ENCODE assay signal across 27 cellular contexts in the genomic region with DNA sequence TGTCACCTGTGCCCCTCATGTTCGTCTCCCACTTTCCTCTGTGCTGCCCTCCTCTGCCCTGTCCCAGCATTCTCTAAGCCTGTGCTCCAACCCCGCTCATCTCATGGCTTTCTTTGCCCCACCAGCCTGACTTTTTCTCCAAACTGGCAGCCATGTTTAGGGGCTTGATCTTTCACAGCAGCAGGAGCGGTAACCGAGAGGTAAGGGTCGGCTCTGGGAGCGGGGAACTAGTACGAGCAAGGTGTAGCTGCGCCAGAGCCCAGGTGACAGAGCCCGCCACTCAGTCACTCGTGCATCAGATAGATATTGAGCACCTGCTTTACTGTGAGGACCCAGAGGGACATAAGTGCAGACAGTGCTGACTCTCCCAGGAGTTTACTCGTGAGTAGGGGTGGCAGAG. TPM values are rescaled to one million over a fixed set of nuclear protein-coding genes. Genes with fewer than 3 reads are reported as not detected.
DNase-seq lines count a peak whose midpoint lies in the region; ATAC-seq and TF ChIP-seq lines count a peak whose summit lies in the region.
"Had no signal": no experiment of that assay in that cellular context is flagged by ENCODE, and none has a peak within 500 bp of the region (broad histone marks: within the 10 kb centered on the region; RNA-seq: fewer than 3 reads in every experiment).

No MANE protein-coding gene starts in this region.

- H3K9me3 ChIP-seq in right lobe of liver = no peaks in the 10 kb centered on the region
- H3K9me3 ChIP-seq: left lung, thyroid gland had no signal

- no peaks in the 10 kb centered on the region for H3K4me1 ChIP-seq in GM23338 (ENCODE audit: insufficient read depth)
- peaks cover 0 to 18% (median 0%) of the 10 kb centered on the region in 4 donors for H3K4me1 ChIP-seq in right lobe of liver
- H3K4me1 ChIP-seq: thyroid gland had no signal

- POLR2A ChIA-PET in WTC11 (lab: Charles Lee) = no interaction called here

- intact Hi-C loops in right lobe of liver (cut with DNase I) = loop anchor here in 1 of 2 donors (10.0 kb wide), 1 partner anchor 272 kb away; no protein-coding TSS in a partner anchor

- H3K27ac Mint-ChIP-seq in GM23338 (peak overlapping the region; percentile 43; the same call in 1 of the 2 replicates), WTC11 (peak overlapping the region; percentile 59), progenitor cell of endocrine pancreas (no peak overlapping the region)
- peak overlapping the region; percentile 14 for H3K27ac Mint-ChIP-seq in stimulated activated effector memory CD8-positive, alpha-beta T cell treated with anti-CD3 and anti-CD28 coated beads, Interleukin-12 subunit alpha, Interleukin-12 subunit beta, amount 100 ng/mL, for 72 hours
- no peak overlapping the region for H3K27ac Mint-ChIP-seq in stimulated activated naive CD8-positive, alpha-beta T cell treated with anti-CD3 and anti-CD28 coated beads, Interleukin-15, amount 100 ng/mL, for 72 hours
- H3K27ac Mint-ChIP-seq: activated T-helper 2 cell treated with anti-CD3 and anti-CD28 coated beads, Interferon-gamma antibody, Interleukin-2, Interleukin-4, amounts not matched to agents 10 μg/mL and 5 μg/mL and 100 μg/mL, durations not matched to agents 14 hours and 24 hours and 36 hours had no signal

- H3K36me3 Mint-ChIP-seq in GM23338 (ENCODE audit: low read depth) = peaks cover 12% of the 10 kb centered on the region
- H3K36me3 Mint-ChIP-seq in WTC11 = peaks cover 15% of the 10 kb centered on the region
- peaks cover 97% of the 10 kb centered on the region for H3K36me3 Mint-ChIP-seq in stimulated activated effector memory CD8-positive, alpha-beta T cell treated with anti-CD3 and anti-CD28 coated beads, Interleukin-12 subunit alpha, Interleukin-12 subunit beta, amount 100 ng/mL, for 72 hours
- H3K36me3 Mint-ChIP-seq in progenitor cell of endocrine pancreas (ENCODE audit: insufficient read depth) = peaks cover 23% of the 10 kb centered on the region

- H3K4me3 Mint-ChIP-seq in GM23338 = no peak overlapping the region
- H3K4me3 Mint-ChIP-seq in WTC11 = no peak overlapping the region
- no peak overlapping the region for H3K4me3 Mint-ChIP-seq in stimulated activated effector memory CD8-positive, alpha-beta T cell treated with anti-CD3 and anti-CD28 coated beads, Interleukin-12 subunit alpha, Interleukin-12 subunit beta, amount 100 ng/mL, for 72 hours
- H3K4me3 Mint-ChIP-seq in progenitor cell of endocrine pancreas (ENCODE audit: low read depth) = no peak overlapping the region
- H3K4me3 Mint-ChIP-seq in stimulated activated naive CD8-positive, alpha-beta T cell treated with anti-CD3 and anti-CD28 coated beads, Interleukin-15, amount 100 ng/mL, for 72 hours = no peak overlapping the region
- H3K4me3 Mint-ChIP-seq: activated B cell treated with CpG ODN at 0.5 μM for 24 hours; brain; CD4-positive, alpha-beta memory T cell; immature natural killer cell; neural crest cell had no signal

- ATAC-seq in GM23338 (no peak), WTC11 (no peak), right lobe of liver (no peak), GM19467 (IDR thresholded peaks at IDR 0.05; ENCODE audit: unreplicated experiment) (no peak)
- ATAC-seq in stimulated activated effector memory CD8-positive, alpha-beta T cell treated with anti-CD3 and anti-CD28 coated beads, Interleukin-12 subunit alpha, Interleukin-12 subunit beta, amount 100 ng/mL, for 72 hours = no peak
- ATAC-seq in stimulated activated naive CD8-positive, alpha-beta T cell treated with anti-CD3 and anti-CD28 coated beads, Interleukin-15, amount 100 ng/mL, for 72 hours = no peak

- no peak overlapping the region for H3K4me2 ChIP-seq in GM23338
- H3K4me2 ChIP-seq: hepatocyte had no signal

- H4K20me1 ChIP-seq in GM23338 (replicated peaks; ENCODE audit: insufficient read depth) = no peaks in the 10 kb centered on the region

- WGBS in right lobe of liver (ENCODE audit: insufficient coverage, low coverage, low lambda C conversion rate, missing lambda C conversion rate) = 80% methylated on average over 9 of the region's 11 CpGs

- no peaks in the 10 kb centered on the region for H3K36me3 ChIP-seq in GM23338 (ENCODE audit: insufficient read depth)
- H3K36me3 ChIP-seq in right lobe of liver = peaks cover 8 to 83% (median 54%) of the 10 kb centered on the region in 4 donors

- no peaks in the 10 kb centered on the region for H3K79me2 ChIP-seq in GM23338 (replicated peaks; ENCODE audit: insufficient read depth)
- H3K79me2 ChIP-seq: hepatocyte had no signal

- no peak for DNase-seq in GM23338 (ENCODE audit: low spot score)
- no peak for DNase-seq in WTC11 (ENCODE audit: low spot score)
- peak in 2 of 3 donors; percentile 43 to 55 for DNase-seq in right lobe of liver
- DNase-seq in stimulated activated effector memory CD8-positive, alpha-beta T cell treated with anti-CD3 and anti-CD28 coated beads, Interleukin-12 subunit alpha, Interleukin-12 subunit beta, amount 100 ng/mL, for 72 hours (ENCODE audit: low spot score in 2 of 2) = no peak
- no peak for DNase-seq in progenitor cell of endocrine pancreas (ENCODE audit: low spot score, unreplicated experiment)
- no peak for DNase-seq in stimulated activated naive CD8-positive, alpha-beta T cell treated with anti-CD3 and anti-CD28 coated beads, Interleukin-15, amount 100 ng/mL, for 72 hours
- DNase-seq: activated B cell treated with CpG ODN at 0.5 μM for 24 hours; activated CD4-positive, alpha-beta T cell treated with anti-CD3 and anti-CD28 coated beads, Interleukin-2, amount 50 U/mL, for 48 hours; CD4-positive, alpha-beta memory T cell; DMS 273 treated with DMSO at 0.1 percent for 48 hours; effector memory CD4-positive, alpha-beta T cell; erythroblast; immature natural killer cell; NCI-H1105 treated with DMSO at 0.1 percent for 48 hours; NCI-H2029 treated with DMSO at 0.1 percent for 48 hours; NCI-H345; NCI-H774; stimulated activated CD4-positive, alpha-beta T cell treated with anti-CD3 and anti-CD28 coated beads, Interleukin-4, amount 100 ng/mL, for 1 hour; stimulated activated naive CD4-positive, alpha-beta T cell treated with Interleukin-2 at 50 U/mL for 16 hours; T1000; thyroid gland had no signal

- TF ChIP-seq POLR2A in right lobe of liver (IDR thresholded peaks at IDR 0.05) = no peak

- peaks cover 6% of the 10 kb centered on the region for H3K4me1 Mint-ChIP-seq in GM23338
- H3K4me1 Mint-ChIP-seq in WTC11 = no peaks in the 10 kb centered on the region
- H3K4me1 Mint-ChIP-seq in stimulated activated effector memory CD8-positive, alpha-beta T cell treated with anti-CD3 and anti-CD28 coated beads, Interleukin-12 subunit alpha, Interleukin-12 subunit beta, amount 100 ng/mL, for 72 hours = peaks cover 5% of the 10 kb centered on the region
- no peaks in the 10 kb centered on the region for H3K4me1 Mint-ChIP-seq in progenitor cell of endocrine pancreas (ENCODE audit: low read depth)
- H3K4me1 Mint-ChIP-seq in stimulated activated naive CD8-positive, alpha-beta T cell treated with anti-CD3 and anti-CD28 coated beads, Interleukin-15, amount 100 ng/mL, for 72 hours = peaks cover 8% of the 10 kb centered on the region
- H3K4me1 Mint-ChIP-seq: brain; CD4-positive, alpha-beta memory T cell; immature natural killer cell; neural crest cell had no signal

- no peaks in the 10 kb centered on the region for H3K9me2 ChIP-seq in GM23338 (ENCODE audit: insufficient read depth)

- TF ChIP-seq CTCF in GM23338 (conservative IDR thresholded peaks at IDR 0.05; ENCODE audit: low read depth in 2 of 2) = no peak
- no peak for TF ChIP-seq CTCF in WTC11 (IDR thresholded peaks at IDR 0.05)
- TF ChIP-seq CTCF in right lobe of liver (IDR thresholded peaks at IDR 0.05) = no peak
- no peak for TF ChIP-seq CTCF in progenitor cell of endocrine pancreas (IDR thresholded peaks at IDR 0.05; ENCODE audit: unreplicated experiment)

- CTCF ChIA-PET in WTC11 (lab: Charles Lee) = interaction anchor here (0.7 to 3.8 kb wide), 3 partner anchors 16 to 36 kb away, joined by 3 to 24 read pairs (median 6); a partner anchor contains a TSS

- H3K27me3 ChIP-seq in GM23338 (ENCODE audit: insufficient read depth) = no peaks in the 10 kb centered on the region
- no peaks in the 10 kb centered on the region for H3K27me3 ChIP-seq in right lobe of liver
- H3K27me3 ChIP-seq: hepatocyte, left lung, thyroid gland had no signal

- no peak overlapping the region for H2AFZ ChIP-seq in GM23338
- H2AFZ ChIP-seq: hepatocyte had no signal

- H3F3A ChIP-seq in GM23338 (replicated peaks; ENCODE audit: low read depth) = no peaks in the 10 kb centered on the region

- H3K9me3 Mint-ChIP-seq in GM23338 (no peaks in the 10 kb centered on the region), WTC11 (no peaks in the 10 kb centered on the region), progenitor cell of endocrine pancreas (ENCODE audit: low read depth) (no peaks in the 10 kb centered on the region)
- H3K9me3 Mint-ChIP-seq in stimulated activated effector memory CD8-positive, alpha-beta T cell treated with anti-CD3 and anti-CD28 coated beads, Interleukin-12 subunit alpha, Interleukin-12 subunit beta, amount 100 ng/mL, for 72 hours = no peaks in the 10 kb centered on the region
- no peaks in the 10 kb centered on the region for H3K9me3 Mint-ChIP-seq in stimulated activated naive CD8-positive, alpha-beta T cell treated with anti-CD3 and anti-CD28 coated beads, Interleukin-15, amount 100 ng/mL, for 72 hours
- H3K9me3 Mint-ChIP-seq: activated B cell treated with CpG ODN at 0.5 μM for 24 hours; activated T-helper 2 cell treated with anti-CD3 and anti-CD28 coated beads, Interferon-gamma antibody, Interleukin-2, Interleukin-4, amounts not matched to agents 10 μg/mL and 5 μg/mL and 100 μg/mL, durations not matched to agents 14 hours and 24 hours and 36 hours; brain; CD4-positive, alpha-beta memory T cell; immature natural killer cell; neural crest cell had no signal

- H3K27ac ChIP-seq in GM23338 (ENCODE audit: low read depth) (no peak overlapping the region), right lobe of liver (peak overlapping the region in 2 of 3 donors; percentile 16 to 73)
- H3K27ac ChIP-seq: hepatocyte, thyroid gland had no signal

- no peak overlapping the region for H3K4me3 ChIP-seq in GM23338
- no peak overlapping the region for H3K4me3 ChIP-seq in right lobe of liver
- H3K4me3 ChIP-seq: hepatocyte, thyroid gland had no signal

- H3K27me3 Mint-ChIP-seq in GM23338 (ENCODE audit: insufficient read depth, low read depth, poor library complexity) (peaks cover 10% of the 10 kb centered on the region), WTC11 (ENCODE audit: low read depth) (no peaks in the 10 kb centered on the region; the same call in 1 of the 2 replicates), progenitor cell of endocrine pancreas (no peaks in the 10 kb centered on the region)
- no peaks in the 10 kb centered on the region for H3K27me3 Mint-ChIP-seq in stimulated activated naive CD8-positive, alpha-beta T cell treated with anti-CD3 and anti-CD28 coated beads, Interleukin-15, amount 100 ng/mL, for 72 hours
- H3K27me3 Mint-ChIP-seq: activated B cell treated with CpG ODN at 0.5 μM for 24 hours; brain; CD4-positive, alpha-beta memory T cell had no signal

RNA-seq across cellular contexts. Expression of a gene that starts 13.4 kb away (rescaled TPM):
- total RNA-seq in GM23338 (2014; rRNA removed; shearing (Covaris generic)) = 3.5 and 17.1 TPM in 2 replicates
- polyA plus RNA-seq in GM23338 (2016; fragmentation: Nextera tagmentation; extraction: Ambion mirVana) = 8.0 and 8.2 TPM in 2 replicates
- 27.9 to 31.5 TPM (median 31.0 TPM) in 3 replicates for total RNA-seq in WTC11 (2021)
- total RNA-seq in right lobe of liver = 10 to 100 TPM; 41.4 to 91.6 (median 59.8) TPM
- total RNA-seq in progenitor cell of endocrine pancreas = 111 and 117 TPM in 2 replicates

RNA-seq across cellular contexts. Expression of a gene that starts 15.9 kb away (rescaled TPM):
- 9.1 and 19.0 TPM in 2 replicates for total RNA-seq in GM23338 (2014; rRNA removed; shearing (Covaris generic))
- 16.0 and 17.4 TPM in 2 replicates for polyA plus RNA-seq in GM23338 (2016; fragmentation: Nextera tagmentation; extraction: Ambion mirVana)
- total RNA-seq in WTC11 (2021) (16.4 to 23.6 TPM (median 21.7 TPM) in 3 replicates), right lobe of liver (10 to 100 TPM in 4 of 6 experiments, 1 to 10 TPM in 2; 8.8 to 17.6 (median 11.5) TPM), progenitor cell of endocrine pancreas (14.5 and 16.6 TPM in 2 replicates)

RNA-seq across cellular contexts. Expression of a gene that starts 18.6 kb away (rescaled TPM):
- 86.8 and 87.5 TPM in 2 replicates for total RNA-seq in GM23338 (2014; rRNA removed; shearing (Covaris generic))
- 35.9 and 40.2 TPM in 2 replicates for polyA plus RNA-seq in GM23338 (2016; fragmentation: Nextera tagmentation; extraction: Ambion mirVana)
- 92.1 to 102 TPM (median 101 TPM) in 3 replicates for total RNA-seq in WTC11 (2021)
- 10 to 100 TPM; 13.3 to 33.0 (median 25.4) TPM for total RNA-seq in right lobe of liver
- 83.4 and 90.6 TPM in 2 replicates for total RNA-seq in progenitor cell of endocrine pancreas

RNA-seq across cellular contexts. Expression of a gene that starts 32.2 kb away (rescaled TPM):
- 14.4 and 18.6 TPM in 2 replicates for total RNA-seq in GM23338 (2014; rRNA removed; shearing (Covaris generic))
- polyA plus RNA-seq in GM23338 (2016; fragmentation: Nextera tagmentation; extraction: Ambion mirVana) = 2.7 and 3.1 TPM in 2 replicates
- 9.7 to 10.2 TPM (median 10.0 TPM) in 3 replicates for total RNA-seq in WTC11 (2021)
- total RNA-seq in right lobe of liver = 10 to 100 TPM; 11.5 to 36.5 (median 18.5) TPM
- 13.8 and 16.2 TPM in 2 replicates for total RNA-seq in progenitor cell of endocrine pancreas
- polyA plus RNA-seq: CD4-positive, alpha-beta memory T cell had no signal

RNA-seq across cellular contexts. Expression of a gene that starts 38.2 kb away (rescaled TPM):
- 16.4 and 17.1 TPM in 2 replicates for total RNA-seq in GM23338 (2014; rRNA removed; shearing (Covaris generic))
- polyA plus RNA-seq in GM23338 (2016; fragmentation: Nextera tagmentation; extraction: Ambion mirVana) = 10.8 and 14.3 TPM in 2 replicates
- total RNA-seq in WTC11 (2021) (26.1 to 31.9 TPM (median 27.8 TPM) in 3 replicates), right lobe of liver (1 to 10 TPM; 4.8 to 7.9 (median 6.6) TPM), progenitor cell of endocrine pancreas (20.6 and 23.0 TPM in 2 replicates)

Comparison
In these comparisons a context has a peak if more than half of its experiments do, and no peak if none do; other contexts are left out.
1. DNase-seq: peak in right lobe of liver (2 of 3); none in GM23338 (single experiment), WTC11 (single experiment), stimulated activated effector memory CD8-positive, alpha-beta T cell treated with anti-CD3 and anti-CD28 coated beads, Interleukin-12 subunit alpha, Interleukin-12 subunit beta, amount 100 ng/mL, for 72 hours (0 of 2), progenitor cell of endocrine pancreas (single experiment) and stimulated activated naive CD8-positive, alpha-beta T cell treated with anti-CD3 and anti-CD28 coated beads, Interleukin-15, amount 100 ng/mL, for 72 hours (0 of 2).
2. H3K27ac Mint-ChIP-seq: peak in GM23338 (single experiment), WTC11 (single experiment) and stimulated activated effector memory CD8-positive, alpha-beta T cell treated with anti-CD3 and anti-CD28 coated beads, Interleukin-12 subunit alpha, Interleukin-12 subunit beta, amount 100 ng/mL, for 72 hours (single experiment); none in progenitor cell of endocrine pancreas (single experiment) and stimulated activated naive CD8-positive, alpha-beta T cell treated with anti-CD3 and anti-CD28 coated beads, Interleukin-15, amount 100 ng/mL, for 72 hours (0 of 2).